ENCODE assay signal across 1 cellular context in the genomic region with DNA sequence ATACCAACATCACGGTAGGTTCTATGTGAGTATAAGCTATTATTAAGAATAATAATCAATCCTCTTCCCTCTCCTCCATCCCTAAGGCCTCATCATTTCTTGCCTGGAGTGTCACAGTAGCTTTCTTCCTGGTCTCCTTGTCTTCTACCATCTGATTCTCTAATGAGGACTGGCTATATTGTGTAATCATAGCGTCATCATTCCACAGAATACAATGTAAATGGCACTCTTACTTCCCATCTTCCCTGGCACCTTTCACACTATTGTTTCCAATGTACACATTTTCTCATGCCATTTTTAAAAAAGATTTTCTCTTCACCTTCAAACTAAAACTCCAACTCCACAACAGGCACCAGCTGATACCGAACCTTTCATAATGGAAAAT.
TF ChIP-seq lines count a peak whose summit lies in the region.

No MANE protein-coding gene starts in this region.

TF ChIP-seq in K562, 482 proteins besides CTCF, POLR2A, EP300 and RAD21:
- TF ChIP-seq, protein P1, sequence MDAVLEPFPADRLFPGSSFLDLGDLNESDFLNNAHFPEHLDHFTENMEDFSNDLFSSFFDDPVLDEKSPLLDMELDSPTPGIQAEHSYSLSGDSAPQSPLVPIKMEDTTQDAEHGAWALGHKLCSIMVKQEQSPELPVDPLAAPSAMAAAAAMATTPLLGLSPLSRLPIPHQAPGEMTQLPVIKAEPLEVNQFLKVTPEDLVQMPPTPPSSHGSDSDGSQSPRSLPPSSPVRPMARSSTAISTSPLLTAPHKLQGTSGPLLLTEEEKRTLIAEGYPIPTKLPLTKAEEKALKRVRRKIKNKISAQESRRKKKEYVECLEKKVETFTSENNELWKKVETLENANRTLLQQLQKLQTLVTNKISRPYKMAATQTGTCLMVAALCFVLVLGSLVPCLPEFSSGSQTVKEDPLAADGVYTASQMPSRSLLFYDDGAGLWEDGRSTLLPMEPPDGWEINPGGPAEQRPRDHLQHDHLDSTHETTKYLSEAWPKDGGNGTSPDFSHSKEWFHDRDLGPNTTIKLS (IDR thresholded peaks at IDR 0.05; ENCODE audit: borderline replicate concordance, low read depth): no peak
- TF ChIP-seq CHD4 (IDR thresholded peaks at IDR 0.05; ENCODE audit: insufficient read depth, insufficient replicate concordance, low read depth, low read length, poor library complexity, severe bottlenecking) (no peak), CEBPB (tag; IDR thresholded peaks at IDR 0.05) (peak; percentile 86), FIP1L1 (IDR thresholded peaks at IDR 0.05; ENCODE audit: low read depth, low read length, poor library complexity, severe bottlenecking) (no peak), NONO (IDR thresholded peaks at IDR 0.05; ENCODE audit: low read depth in 2 of 2, low read length in 1 of 2) (no peak), CBX2 (IDR thresholded peaks at IDR 0.05; ENCODE audit: insufficient read depth, low read length, poor library complexity, severe bottlenecking) (no peak), TFAM (CRISPR knock-in tag; conservative IDR thresholded peaks at IDR 0.05) (no peak), CBX8 (IDR thresholded peaks at IDR 0.05; ENCODE audit: borderline replicate concordance, extremely low read depth, low read depth, low read length, poor library complexity, severe bottlenecking) (no peak), BRCA1 (IDR thresholded peaks at IDR 0.05) (no peak), BRCA1 (CRISPR knock-in tag; IDR thresholded peaks at IDR 0.05) (no peak), CEBPG (CRISPR knock-in tag; IDR thresholded peaks at IDR 0.05) (no peak), CEBPG (tag; conservative IDR thresholded peaks at IDR 0.05 in 1 of 2, IDR thresholded peaks at IDR 0.05 in 1 of 2) (peak; percentile 53 to 68; a peak in 3 of 4 replicates)
- TF ChIP-seq, protein P2, sequence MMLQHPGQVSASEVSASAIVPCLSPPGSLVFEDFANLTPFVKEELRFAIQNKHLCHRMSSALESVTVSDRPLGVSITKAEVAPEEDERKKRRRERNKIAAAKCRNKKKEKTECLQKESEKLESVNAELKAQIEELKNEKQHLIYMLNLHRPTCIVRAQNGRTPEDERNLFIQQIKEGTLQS (IDR thresholded peaks at IDR 0.05): peak; percentile 38
- TF ChIP-seq, protein P2 (CRISPR knock-in tag; conservative IDR thresholded peaks at IDR 0.05): no peak
- TF ChIP-seq, protein P3, sequence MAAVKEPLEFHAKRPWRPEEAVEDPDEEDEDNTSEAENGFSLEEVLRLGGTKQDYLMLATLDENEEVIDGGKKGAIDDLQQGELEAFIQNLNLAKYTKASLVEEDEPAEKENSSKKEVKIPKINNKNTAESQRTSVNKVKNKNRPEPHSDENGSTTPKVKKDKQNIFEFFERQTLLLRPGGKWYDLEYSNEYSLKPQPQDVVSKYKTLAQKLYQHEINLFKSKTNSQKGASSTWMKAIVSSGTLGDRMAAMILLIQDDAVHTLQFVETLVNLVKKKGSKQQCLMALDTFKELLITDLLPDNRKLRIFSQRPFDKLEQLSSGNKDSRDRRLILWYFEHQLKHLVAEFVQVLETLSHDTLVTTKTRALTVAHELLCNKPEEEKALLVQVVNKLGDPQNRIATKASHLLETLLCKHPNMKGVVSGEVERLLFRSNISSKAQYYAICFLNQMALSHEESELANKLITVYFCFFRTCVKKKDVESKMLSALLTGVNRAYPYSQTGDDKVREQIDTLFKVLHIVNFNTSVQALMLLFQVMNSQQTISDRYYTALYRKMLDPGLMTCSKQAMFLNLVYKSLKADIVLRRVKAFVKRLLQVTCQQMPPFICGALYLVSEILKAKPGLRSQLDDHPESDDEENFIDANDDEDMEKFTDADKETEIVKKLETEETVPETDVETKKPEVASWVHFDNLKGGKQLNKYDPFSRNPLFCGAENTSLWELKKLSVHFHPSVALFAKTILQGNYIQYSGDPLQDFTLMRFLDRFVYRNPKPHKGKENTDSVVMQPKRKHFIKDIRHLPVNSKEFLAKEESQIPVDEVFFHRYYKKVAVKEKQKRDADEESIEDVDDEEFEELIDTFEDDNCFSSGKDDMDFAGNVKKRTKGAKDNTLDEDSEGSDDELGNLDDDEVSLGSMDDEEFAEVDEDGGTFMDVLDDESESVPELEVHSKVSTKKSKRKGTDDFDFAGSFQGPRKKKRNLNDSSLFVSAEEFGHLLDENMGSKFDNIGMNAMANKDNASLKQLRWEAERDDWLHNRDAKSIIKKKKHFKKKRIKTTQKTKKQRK (IDR thresholded peaks at IDR 0.05; ENCODE audit: borderline replicate concordance, low read depth, low read length): no peak
- TF ChIP-seq, protein P4, sequence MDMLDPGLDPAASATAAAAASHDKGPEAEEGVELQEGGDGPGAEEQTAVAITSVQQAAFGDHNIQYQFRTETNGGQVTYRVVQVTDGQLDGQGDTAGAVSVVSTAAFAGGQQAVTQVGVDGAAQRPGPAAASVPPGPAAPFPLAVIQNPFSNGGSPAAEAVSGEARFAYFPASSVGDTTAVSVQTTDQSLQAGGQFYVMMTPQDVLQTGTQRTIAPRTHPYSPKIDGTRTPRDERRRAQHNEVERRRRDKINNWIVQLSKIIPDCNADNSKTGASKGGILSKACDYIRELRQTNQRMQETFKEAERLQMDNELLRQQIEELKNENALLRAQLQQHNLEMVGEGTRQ (CRISPR knock-in tag; IDR thresholded peaks at IDR 0.05): no peak
